In the genomic region with DNA sequence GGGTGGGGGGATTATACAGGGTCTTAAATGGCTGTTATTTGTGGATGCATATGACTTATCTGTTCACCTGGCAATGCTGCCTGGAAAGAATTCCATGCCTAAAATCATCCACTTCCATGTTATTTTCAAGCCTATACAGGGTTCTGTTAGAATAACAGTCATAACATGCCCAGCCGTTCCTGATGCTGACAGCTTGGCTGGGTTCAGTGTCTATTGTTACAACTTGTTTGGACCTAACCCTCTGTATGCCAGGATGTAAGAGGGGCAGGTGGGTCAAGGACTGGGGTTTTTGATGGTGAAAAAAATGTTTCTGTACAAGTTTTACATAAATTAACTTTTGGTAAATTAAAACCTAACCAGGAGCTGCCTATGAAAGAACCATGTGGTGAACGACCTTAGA, we compare ENCODE assay signal across 29 cellular contexts.
"Had no signal": no experiment of that assay in that cellular context is flagged by ENCODE, and none has a peak within 500 bp of the region (broad histone marks: within the 10 kb centered on the region; RNA-seq: fewer than 3 reads in every experiment).

No MANE protein-coding gene starts in this region.

- H3K4me1 ChIP-seq: gastrocnemius medialis, neural progenitor cell, testis, uterus had no signal

- H3K27me3 ChIP-seq: esophagus muscularis mucosa, gastrocnemius medialis, heart left ventricle, neural progenitor cell, testis, uterus had no signal

- H3K4me3 Mint-ChIP-seq: activated CD4-positive, alpha-beta T cell treated with anti-CD3 and anti-CD28 coated beads, Interleukin-2, amount 10 ng/mL, durations not matched to agents 7 days and 5 days; activated CD8-positive, alpha-beta memory T cell treated with anti-CD3 and anti-CD28 coated beads, Interleukin-2, amount 10 ng/mL, durations not matched to agents 7 days and 5 days; activated CD8-positive, alpha-beta T cell treated with anti-CD3 and anti-CD28 coated beads for 36 hours; activated naive CD4-positive, alpha-beta T cell treated with anti-CD3 and anti-CD28 coated beads, Interleukin-2, amount 50 U/mL, for 24 hours; activated T-helper 1 cell treated with anti-CD3 and anti-CD28 coated beads, Interleukin-12 subunit alpha, Interleukin-12 subunit beta, Interleukin-2, Interleukin-4 antibody, amounts not matched to agents 30 ng/mL and 10 ng/mL and 1 ng/mL, durations not matched to agents 14 hours and 24 hours and 36 hours; brain; dendritic cell treated with granulocyte-macrophage colony-stimulating factor and Interleukin-4, amounts not matched to agents 40 ng/mL and 50 ng/mL, for 4 days; neural progenitor cell; stimulated activated naive B cell treated with anti-CD40 and anti-IgM and Interleukin-4, amounts not matched to agents 10 μg/mL and 1 μg/mL and 100 μg/mL, for 72 hours had no signal

- H3K27me3 Mint-ChIP-seq: activated CD4-positive, alpha-beta T cell treated with anti-CD3 and anti-CD28 coated beads, Interleukin-2, amount 10 ng/mL, durations not matched to agents 7 days and 5 days; activated CD8-positive, alpha-beta memory T cell treated with anti-CD3 and anti-CD28 coated beads, Interleukin-2, amount 10 ng/mL, durations not matched to agents 7 days and 5 days; activated CD8-positive, alpha-beta T cell treated with anti-CD3 and anti-CD28 coated beads for 36 hours; activated naive CD4-positive, alpha-beta T cell treated with anti-CD3 and anti-CD28 coated beads, Interleukin-2, amount 50 U/mL, for 24 hours; brain had no signal

- H3K36me3 Mint-ChIP-seq: activated CD8-positive, alpha-beta memory T cell treated with anti-CD3 and anti-CD28 coated beads, Interleukin-2, amount 10 ng/mL, durations not matched to agents 7 days and 5 days; activated naive CD4-positive, alpha-beta T cell treated with anti-CD3 and anti-CD28 coated beads, Interleukin-2, amount 50 U/mL, for 24 hours; stimulated activated naive B cell treated with anti-CD40 and anti-IgM and Interleukin-4, amounts not matched to agents 10 μg/mL and 1 μg/mL and 100 μg/mL, for 72 hours had no signal

- H3K9me3 ChIP-seq: esophagus muscularis mucosa, gastrocnemius medialis, heart left ventricle, mucosa of descending colon, testis, uterus had no signal

- H3K4me3 ChIP-seq: esophagus muscularis mucosa, gastrocnemius medialis, heart left ventricle, mucosa of descending colon, neural progenitor cell, testis, uterus had no signal

- H3K9me3 Mint-ChIP-seq: activated CD4-positive, alpha-beta T cell treated with anti-CD3 and anti-CD28 coated beads, Interleukin-2, amount 10 ng/mL, durations not matched to agents 7 days and 5 days; activated CD8-positive, alpha-beta T cell treated with anti-CD3 and anti-CD28 coated beads for 36 hours; activated naive CD4-positive, alpha-beta T cell treated with anti-CD3 and anti-CD28 coated beads, Interleukin-2, amount 50 U/mL, for 24 hours; activated T-helper 1 cell treated with anti-CD3 and anti-CD28 coated beads, Interleukin-12 subunit alpha, Interleukin-12 subunit beta, Interleukin-2, Interleukin-4 antibody, amounts not matched to agents 30 ng/mL and 10 ng/mL and 1 ng/mL, durations not matched to agents 14 hours and 24 hours and 36 hours; brain; dendritic cell treated with granulocyte-macrophage colony-stimulating factor and Interleukin-4, amounts not matched to agents 40 ng/mL and 50 ng/mL, for 4 days; neural progenitor cell; stimulated activated naive B cell treated with anti-CD40 and anti-IgM and Interleukin-4, amounts not matched to agents 10 μg/mL and 1 μg/mL and 100 μg/mL, for 72 hours had no signal

- FAIRE-seq: islet of Langerhans, TTC549 had no signal

- H3K36me3 ChIP-seq: gastrocnemius medialis, neural progenitor cell, uterus had no signal

- H3K27ac Mint-ChIP-seq: activated CD4-positive, alpha-beta T cell treated with anti-CD3 and anti-CD28 coated beads, Interleukin-2, amount 10 ng/mL, durations not matched to agents 7 days and 5 days; activated CD8-positive, alpha-beta memory T cell treated with anti-CD3 and anti-CD28 coated beads, Interleukin-2, amount 10 ng/mL, durations not matched to agents 7 days and 5 days; activated CD8-positive, alpha-beta T cell treated with anti-CD3 and anti-CD28 coated beads for 36 hours; activated naive CD4-positive, alpha-beta T cell treated with anti-CD3 and anti-CD28 coated beads, Interleukin-2, amount 50 U/mL, for 24 hours; activated T-helper 1 cell treated with anti-CD3 and anti-CD28 coated beads, Interleukin-12 subunit alpha, Interleukin-12 subunit beta, Interleukin-2, Interleukin-4 antibody, amounts not matched to agents 30 ng/mL and 10 ng/mL and 1 ng/mL, durations not matched to agents 14 hours and 24 hours and 36 hours; dendritic cell treated with granulocyte-macrophage colony-stimulating factor and Interleukin-4, amounts not matched to agents 40 ng/mL and 50 ng/mL, for 4 days; neural progenitor cell; stimulated activated naive B cell treated with anti-CD40 and anti-IgM and Interleukin-4, amounts not matched to agents 10 μg/mL and 1 μg/mL and 100 μg/mL, for 72 hours had no signal

- H3K27ac ChIP-seq: esophagus muscularis mucosa, gastrocnemius medialis, heart left ventricle, neural progenitor cell, testis, uterus had no signal

- ATAC-seq: activated CD8-positive, alpha-beta memory T cell treated with anti-CD3 and anti-CD28 coated beads, Interleukin-2, amount 10 ng/mL, durations not matched to agents 7 days and 5 days; activated CD8-positive, alpha-beta T cell treated with anti-CD3 and anti-CD28 coated beads for 36 hours; gastrocnemius medialis; left cardiac atrium; mucosa of descending colon; stimulated activated naive B cell treated with anti-CD40 and anti-IgM and Interleukin-4, amounts not matched to agents 10 μg/mL and 1 μg/mL and 100 μg/mL, for 72 hours had no signal

- DNase-seq: activated CD4-positive, alpha-beta T cell treated with anti-CD3 and anti-CD28 coated beads, Interleukin-2, amount 10 ng/mL, durations not matched to agents 7 days and 5 days; activated CD4-positive, CD25-positive, alpha-beta regulatory T cell treated with anti-CD3 and anti-CD28 coated beads, Interleukin-2, amount 50 U/mL, for 72 hours; activated CD8-positive, alpha-beta memory T cell treated with anti-CD3 and anti-CD28 coated beads, Interleukin-2, amount 10 ng/mL, durations not matched to agents 7 days and 5 days; activated CD8-positive, alpha-beta T cell treated with anti-CD3 and anti-CD28 coated beads for 36 hours; activated gamma-delta T cell treated with Interleukin-2 at 50 U/mL for 16 hours; aorta; caudate nucleus; effector memory CD4-positive, alpha-beta T cell; gastrocnemius medialis; left cardiac atrium; mesenchymal stem cell; mucosa of descending colon; retina; stimulated activated CD4-positive, alpha-beta T cell treated with anti-CD3 and anti-CD28 coated beads, Interleukin-2, amount 100 ng/mL, for 48 hours; stimulated activated CD8-positive, alpha-beta memory T cell treated with anti-CD3 and anti-CD28 coated beads, Interleukin-4, amount 100 ng/mL, for 48 hours; stimulated activated naive B cell treated with anti-CD40 and anti-IgM and Interleukin-4, amounts not matched to agents 10 μg/mL and 1 μg/mL and 100 μg/mL, for 72 hours; testis; trophoblast cell; uterus; WERI-Rb-1 had no signal
